Comparison of ENCODE assay signal across 8 cellular contexts in genomic region chr15:31264534-31265089, GRCh38.
DNase-seq lines count a peak whose midpoint lies in the region; ATAC-seq and TF ChIP-seq lines count a peak whose summit lies in the region.

No MANE protein-coding gene starts in this region.

- no peaks in the 10 kb centered on the region for H3K9me3 Mint-ChIP-seq in T-helper 1 cell treated with Interleukin-12 subunit alpha and Interleukin-12 subunit beta and Interleukin-4 antibody, amounts not matched to agents 30 μg/mL and 1 μg/mL, for 36 hours

- TF ChIP-seq CTCF in VCaP (conservative IDR thresholded peaks at IDR 0.05) (no peak), esophagus squamous epithelium (IDR thresholded peaks at IDR 0.05) (no peak), spleen (IDR thresholded peaks at IDR 0.05 in 8 of 11, conservative IDR thresholded peaks at IDR 0.05 in 3 of 11) (peak in 1 of 11 experiments; percentile 1)

- peaks cover 2% of the 10 kb centered on the region for H3K36me3 Mint-ChIP-seq in T-helper 1 cell treated with Interleukin-12 subunit alpha and Interleukin-12 subunit beta and Interleukin-4 antibody, amounts not matched to agents 30 μg/mL and 1 μg/mL, for 36 hours (ENCODE audit: low read depth)

- no peak for DNase-seq in T-helper 1 cell
- no peak for DNase-seq in esophagus squamous epithelium (lab: John Stamatoyannopoulos, UW)
- no peak for DNase-seq in spleen
- no peak for DNase-seq in pons (ENCODE audit: low spot score)
- no peak for DNase-seq in amniotic stem cell (lab: John Stamatoyannopoulos, UW)

- H3K9me3 ChIP-seq in esophagus squamous epithelium: no peaks in the 10 kb centered on the region
- no peaks in the 10 kb centered on the region for H3K9me3 ChIP-seq in spleen

- TF ChIP-seq POLR2A in esophagus squamous epithelium (IDR thresholded peaks at IDR 0.05) (no peak), spleen (IDR thresholded peaks at IDR 0.05) (no peak)

- H3K4me1 Mint-ChIP-seq in T-helper 1 cell treated with Interleukin-12 subunit alpha and Interleukin-12 subunit beta and Interleukin-4 antibody, amounts not matched to agents 30 μg/mL and 1 μg/mL, for 36 hours (ENCODE audit: low read depth): peaks cover 73% of the 10 kb centered on the region

- H3K27ac ChIP-seq in VCaP: peak overlapping the region; percentile 88
- peak overlapping the region; percentile 73 to 90 (median 81) for H3K27ac ChIP-seq in esophagus squamous epithelium
- peak overlapping the region; percentile 57 to 98 (median 93) for H3K27ac ChIP-seq in spleen

- ATAC-seq in GM18517 (IDR thresholded peaks at IDR 0.05; ENCODE audit: unreplicated experiment): no peak

- H3K27me3 Mint-ChIP-seq in T-helper 1 cell treated with Interleukin-12 subunit alpha and Interleukin-12 subunit beta and Interleukin-4 antibody, amounts not matched to agents 30 μg/mL and 1 μg/mL, for 36 hours (ENCODE audit: low read depth): no peaks in the 10 kb centered on the region

- H3K4me3 ChIP-seq in esophagus squamous epithelium (peak overlapping the region in 1 of 4 donors; percentile 37), spleen (peak overlapping the region in 2 of 8 donors; percentile 2 to 59)

- no peaks in the 10 kb centered on the region for H3K27me3 ChIP-seq in esophagus squamous epithelium
- H3K27me3 ChIP-seq in spleen (replicated peaks in 1 of 7): no peaks in the 10 kb centered on the region

- peaks cover 30 to 60% (median 41%) of the 10 kb centered on the region in 3 donors for H3K4me1 ChIP-seq in esophagus squamous epithelium
- peaks cover 2 to 98% (median 73%) of the 10 kb centered on the region in 6 donors for H3K4me1 ChIP-seq in spleen

- H3K4me3 Mint-ChIP-seq in T-helper 1 cell treated with Interleukin-12 subunit alpha and Interleukin-12 subunit beta and Interleukin-4 antibody, amounts not matched to agents 30 μg/mL and 1 μg/mL, for 36 hours: peak overlapping the region; percentile 67

- WGBS in esophagus squamous epithelium, 2 donors: 74 to 95% methylated on average over 3 to 4 of the region's 6 CpGs
- 35 to 73% (median 47%) methylated on average over 5 to 6 of the region's 6 CpGs for WGBS in spleen, 5 donors

- intact Hi-C loops in esophagus squamous epithelium (cut with DNase I): no loop called here
- intact Hi-C loops in spleen (cut with DNase I; ENCODE audit: low total_unique reads): no loop called here

- peak overlapping the region; percentile 95 for H3K27ac Mint-ChIP-seq in T-helper 1 cell treated with Interleukin-12 subunit alpha and Interleukin-12 subunit beta and Interleukin-4 antibody, amounts not matched to agents 30 μg/mL and 1 μg/mL, for 36 hours

- H3K36me3 ChIP-seq in esophagus squamous epithelium (no peaks in the 10 kb centered on the region), spleen (no peaks in the 10 kb centered on the region)
